In genomic region chr11:66011785-66012303, GRCh38 we compare ENCODE assay signal across 11 cellular contexts. TPM values are rescaled to one million over a fixed set of nuclear protein-coding genes. Genes with fewer than 3 reads are reported as not detected.
A peak's percentile ranks its signal among the peaks of the same experiment; 100 is the strongest.
DNase-seq lines count a peak whose midpoint lies in the region; ATAC-seq and TF ChIP-seq lines count a peak whose summit lies in the region.
"Had no signal": no experiment of that assay in that cellular context is flagged by ENCODE, and none has a peak within 500 bp of the region (broad histone marks: within the 10 kb centered on the region; RNA-seq: fewer than 3 reads in every experiment).

CST6 (plus strand) TSS chr11:66012008; CDS start chr11:66012045, 37 bp downstream.

- no peaks in the 10 kb centered on the region for H3K9me3 ChIP-seq in CD4-positive, alpha-beta T cell (ENCODE audit: control insufficient read depth, low read length)
- H3K9me3 ChIP-seq in osteoblast (ENCODE audit: low read depth, low read length): no peaks in the 10 kb centered on the region
- no peaks in the 10 kb centered on the region for H3K9me3 ChIP-seq in OCI-LY7 (ENCODE audit: low read length)

- H3K4me2 ChIP-seq in osteoblast (ENCODE audit: insufficient read depth, low read length) (peak within 1 kb of the TSS; percentile 23), OCI-LY7 (ENCODE audit: low read length) (no peak within 1 kb of the TSS)

- H3K27ac Mint-ChIP-seq in CD4-positive, alpha-beta T cell: no peak within 1 kb of the TSS
- H3K27ac Mint-ChIP-seq in activated CD4-positive, alpha-beta memory T cell treated with anti-CD3 and anti-CD28 coated beads, Interleukin-2, amount 10 ng/mL, durations not matched to agents 7 days and 5 days: no peak within 1 kb of the TSS

- intact Hi-C loops in CD4-positive, alpha-beta T cell (cut with DNase I, micrococcal nuclease): no loop called here
- intact Hi-C loops in OCI-LY7 (cut with micrococcal nuclease; ENCODE audit: unreplicated experiment): no loop called here

- no peak within 1 kb of the TSS for H3K4me3 Mint-ChIP-seq in CD4-positive, alpha-beta T cell
- no peak within 1 kb of the TSS for H3K4me3 Mint-ChIP-seq in activated CD4-positive, alpha-beta memory T cell treated with anti-CD3 and anti-CD28 coated beads, Interleukin-2, amount 10 ng/mL, durations not matched to agents 7 days and 5 days

- H4K20me1 ChIP-seq in osteoblast (ENCODE audit: insufficient read depth, low read length) (no peaks in the 10 kb centered on the region), OCI-LY7 (ENCODE audit: insufficient read depth, low read length) (no peaks in the 10 kb centered on the region)

- H3K4me1 ChIP-seq in osteoblast (ENCODE audit: insufficient read depth, low read length) (peaks cover 29% of the 10 kb centered on the region), OCI-LY7 (ENCODE audit: insufficient read depth, low read length, poor library complexity, severe bottlenecking) (no peaks in the 10 kb centered on the region)

- peak; percentile 39 for ATAC-seq in CD4-positive, alpha-beta T cell (ENCODE audit: poor library complexity)
- ATAC-seq in HG02981 (IDR thresholded peaks at IDR 0.05; ENCODE audit: unreplicated experiment): no peak

- H3K9me2 ChIP-seq in OCI-LY7 (ENCODE audit: insufficient read depth, low read length): no peaks in the 10 kb centered on the region

- H3K27me3 Mint-ChIP-seq in CD4-positive, alpha-beta T cell: peaks cover 23% of the 10 kb centered on the region
- H3K27me3 Mint-ChIP-seq in activated CD4-positive, alpha-beta memory T cell treated with anti-CD3 and anti-CD28 coated beads, Interleukin-2, amount 10 ng/mL, durations not matched to agents 7 days and 5 days: peaks cover 26% of the 10 kb centered on the region

- no TSS peak for BruUV-seq in OCI-LY7 (replicated peaks; lab: Mats Ljungman, UMichigan)

- no peaks in the 10 kb centered on the region for H3K36me3 ChIP-seq in osteoblast (ENCODE audit: insufficient read depth, low read length)
- no peaks in the 10 kb centered on the region for H3K36me3 ChIP-seq in OCI-LY7 (ENCODE audit: insufficient read depth, low read length)

- H3K27ac ChIP-seq in CD4-positive, alpha-beta T cell (ENCODE audit: low read depth, low read length): no peak within 1 kb of the TSS
- H3K27ac ChIP-seq in epithelial cell of prostate (peak within 1 kb of the TSS; percentile 80), osteoblast (ENCODE audit: low read depth, low read length) (no peak within 1 kb of the TSS), OCI-LY7 (ENCODE audit: low read depth, low read length, poor library complexity, severe bottlenecking) (no peak within 1 kb of the TSS)

- H3K79me2 ChIP-seq in osteoblast (ENCODE audit: insufficient read depth, low read length): no peaks in the 10 kb centered on the region
- no peaks in the 10 kb centered on the region for H3K79me2 ChIP-seq in OCI-LY7 (ENCODE audit: insufficient read depth, low read depth, low read length)

- H3K9me3 Mint-ChIP-seq in CD4-positive, alpha-beta T cell: no peaks in the 10 kb centered on the region
- H3K9me3 Mint-ChIP-seq in activated CD4-positive, alpha-beta memory T cell treated with anti-CD3 and anti-CD28 coated beads, Interleukin-2, amount 10 ng/mL, durations not matched to agents 7 days and 5 days: no peaks in the 10 kb centered on the region

- no peak for DNase-seq in CD4-positive, alpha-beta T cell
- peak; percentile 13 for DNase-seq in HT-29 (ENCODE audit: low spot score)
- DNase-seq in epithelial cell of prostate (ENCODE audit: low read depth, low spot score): no peak
- peak; percentile 44 for DNase-seq in osteoblast (ENCODE audit: insufficient read length, low spot score, missing footprints)
- DNase-seq in activated CD4-positive, alpha-beta memory T cell treated with anti-CD3 and anti-CD28 coated beads, Interleukin-2, amount 10 ng/mL, durations not matched to agents 7 days and 5 days: no peak
- no peak for DNase-seq in OCI-LY7 (ENCODE audit: low spot score)
- DNase-seq in foreskin melanocyte: no peak
- DNase-seq: Karpas-422, NCI-H510A had no signal

- H3K36me3 Mint-ChIP-seq in CD4-positive, alpha-beta T cell (ENCODE audit: low read depth): no peaks in the 10 kb centered on the region
- H3K36me3 Mint-ChIP-seq in activated CD4-positive, alpha-beta memory T cell treated with anti-CD3 and anti-CD28 coated beads, Interleukin-2, amount 10 ng/mL, durations not matched to agents 7 days and 5 days (ENCODE audit: low read depth): no peaks in the 10 kb centered on the region

- H2AFZ ChIP-seq in osteoblast (ENCODE audit: low read length) (peak within 1 kb of the TSS; percentile 38), OCI-LY7 (ENCODE audit: low read length) (no peak within 1 kb of the TSS)

- H3K27me3 ChIP-seq in CD4-positive, alpha-beta T cell (ENCODE audit: control insufficient read depth, insufficient read depth, low read length): peaks cover 23% of the 10 kb centered on the region
- no peaks in the 10 kb centered on the region for H3K27me3 ChIP-seq in osteoblast (ENCODE audit: insufficient read depth, low read length)

- CTCF ChIA-PET in CD4-positive, alpha-beta T cell (lab: Charles Lee): interaction anchor here (0.8 kb wide), 1 partner anchor 10 kb away, joined by 4 read pairs; no protein-coding TSS in a partner anchor
- CTCF ChIA-PET in activated CD4-positive, alpha-beta memory T cell treated with anti-CD3 and anti-CD28 coated beads, Interleukin-2, amount 10 ng/mL, durations not matched to agents 7 days and 5 days (lab: Charles Lee): interaction anchor here (0.6 to 3.3 kb wide), 3 partner anchors 10 to 127 kb away, joined by 3 to 11 read pairs (median 7); no protein-coding TSS in a partner anchor
- CTCF ChIA-PET in OCI-LY7 (lab: Charles Lee; ENCODE audit: unreplicated experiment): interaction anchor here (0.6 kb wide), 1 partner anchor 367 kb away, joined by 10 read pairs; no protein-coding TSS in a partner anchor

- no peak for TF ChIP-seq CTCF in CD4-positive, alpha-beta T cell (IDR thresholded peaks at IDR 0.05)
- TF ChIP-seq CTCF in osteoblast (IDR thresholded peaks at IDR 0.05; ENCODE audit: extremely low read depth, low read depth, low read length) (no peak), OCI-LY7 (conservative IDR thresholded peaks at IDR 0.05; ENCODE audit: low read length) (no peak)

- POLR2A ChIA-PET in CD4-positive, alpha-beta T cell (lab: Charles Lee): interaction anchor here (1.6 kb wide), 1 partner anchor 152 kb away, joined by 4 read pairs; the partner anchor contains the start of gene MUS81
- POLR2A ChIA-PET in activated CD4-positive, alpha-beta memory T cell treated with anti-CD3 and anti-CD28 coated beads, Interleukin-2, amount 10 ng/mL, durations not matched to agents 7 days and 5 days (lab: Charles Lee): interaction anchor here (0.7 to 2.6 kb wide), 4 partner anchors 9 to 300 kb away, joined by 3 to 9 read pairs (median 5); partner anchors contain the start of genes BANF1 and EIF1AD
- POLR2A ChIA-PET in OCI-LY7 (lab: Charles Lee): no interaction called here

- H3K4me3 ChIP-seq in osteoblast (ENCODE audit: insufficient read depth, low read length) (peak within 1 kb of the TSS; percentile 39), OCI-LY7 (ENCODE audit: low read depth, low read length, poor library complexity, severe bottlenecking) (no peak within 1 kb of the TSS)

- H3K4me1 Mint-ChIP-seq in CD4-positive, alpha-beta T cell (ENCODE audit: low read depth): no peaks in the 10 kb centered on the region
- no peaks in the 10 kb centered on the region for H3K4me1 Mint-ChIP-seq in activated CD4-positive, alpha-beta memory T cell treated with anti-CD3 and anti-CD28 coated beads, Interleukin-2, amount 10 ng/mL, durations not matched to agents 7 days and 5 days

RNA-seq across cellular contexts. Expression of gene CST6, which starts in this region (rescaled TPM):
- total RNA-seq in CD4-positive, alpha-beta T cell: not detected
- 23.0 and 27.2 TPM in 2 replicates for total RNA-seq in HT-29 (2014; rRNA removed; shearing (Covaris generic))
- 1.8 and 2.9 TPM in 2 replicates for total RNA-seq in osteoblast
- total RNA-seq in activated CD4-positive, alpha-beta memory T cell treated with anti-CD3 and anti-CD28 coated beads, Interleukin-2, amount 10 ng/mL, durations not matched to agents 7 days and 5 days: under 1 TPM; 0.30 to 0.65 TPM
- not detected in 2 replicates for total RNA-seq in OCI-LY7 (2014; rRNA removed; shearing (Covaris generic))
- not detected in 2 replicates for total RNA-seq in OCI-LY7 (2022)
- total RNA-seq: subcutaneous adipose tissue had no signal

Comparison
In these comparisons a context has a peak if more than half of its experiments do, and no peak if none do; other contexts are left out.
1. Peak in ATAC-seq in CD4-positive, alpha-beta T cell; RNA of the gene not detected or under 1 TPM.
2. DNase-seq: peak in HT-29 (single experiment) and osteoblast (single experiment); none in CD4-positive, alpha-beta T cell (0 of 10), epithelial cell of prostate (single experiment), activated CD4-positive, alpha-beta memory T cell treated with anti-CD3 and anti-CD28 coated beads, Interleukin-2, amount 10 ng/mL, durations not matched to agents 7 days and 5 days (single experiment), OCI-LY7 (single experiment) and foreskin melanocyte (single experiment).